In genomic region chr12:52121848-52122838, GRCh38 we compare ENCODE assay signal across 1 cellular context.
TF ChIP-seq lines count a peak whose summit lies in the region.

No MANE protein-coding gene starts in this region.

TF ChIP-seq in HepG2, 621 proteins besides CTCF, POLR2A, EP300 and RAD21 (continued from another document):
- TF ChIP-seq ZNF574 (CRISPR knock-in tag; IDR thresholded peaks at IDR 0.05) (peak; percentile 31; the same call in 1 of the 2 replicates), NFKB2 (CRISPR knock-in tag; IDR thresholded peaks at IDR 0.05; ENCODE audit: borderline replicate concordance) (no peak), ZNF687 (CRISPR knock-in tag; IDR thresholded peaks at IDR 0.05) (peak; percentile 8; the same call in 1 of the 2 replicates), ZNF883 (CRISPR knock-in tag; IDR thresholded peaks at IDR 0.05; ENCODE audit: not compliant biosample characterization) (peak; percentile 0), PATZ1 (CRISPR knock-in tag; IDR thresholded peaks at IDR 0.05) (peak; percentile 62), SALL1 (CRISPR knock-in tag; IDR thresholded peaks at IDR 0.05) (peak; percentile 16; the same call in 1 of the 2 replicates), KIAA2018 (CRISPR knock-in tag; IDR thresholded peaks at IDR 0.05; ENCODE audit: borderline replicate concordance) (no peak), ZMAT3 (CRISPR knock-in tag; conservative IDR thresholded peaks at IDR 0.05) (0 out of 2 replicates have a peak, but pooled peaks have one; percentile 32), STAG1 (CRISPR knock-in tag; IDR thresholded peaks at IDR 0.05) (peak; percentile 77), ZNF788 (CRISPR knock-in tag; IDR thresholded peaks at IDR 0.05; ENCODE audit: borderline replicate concordance) (peak; percentile 30; the same call in 1 of the 2 replicates), RFXAP (CRISPR knock-in tag; IDR thresholded peaks at IDR 0.05; ENCODE audit: borderline replicate concordance) (no peak), ZFP62 (CRISPR knock-in tag; IDR thresholded peaks at IDR 0.05) (no peak)
- TF ChIP-seq, protein P1, sequence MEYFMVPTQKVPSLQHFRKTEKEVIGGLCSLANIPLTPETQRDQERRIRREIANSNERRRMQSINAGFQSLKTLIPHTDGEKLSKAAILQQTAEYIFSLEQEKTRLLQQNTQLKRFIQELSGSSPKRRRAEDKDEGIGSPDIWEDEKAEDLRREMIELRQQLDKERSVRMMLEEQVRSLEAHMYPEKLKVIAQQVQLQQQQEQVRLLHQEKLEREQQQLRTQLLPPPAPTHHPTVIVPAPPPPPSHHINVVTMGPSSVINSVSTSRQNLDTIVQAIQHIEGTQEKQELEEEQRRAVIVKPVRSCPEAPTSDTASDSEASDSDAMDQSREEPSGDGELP (IDR thresholded peaks at IDR 0.05; ENCODE audit: borderline replicate concordance, low read depth): peak; percentile 42; the same call in 1 of the 2 replicates
